ENCODE assay signal across 1 cellular context in the genomic region with DNA sequence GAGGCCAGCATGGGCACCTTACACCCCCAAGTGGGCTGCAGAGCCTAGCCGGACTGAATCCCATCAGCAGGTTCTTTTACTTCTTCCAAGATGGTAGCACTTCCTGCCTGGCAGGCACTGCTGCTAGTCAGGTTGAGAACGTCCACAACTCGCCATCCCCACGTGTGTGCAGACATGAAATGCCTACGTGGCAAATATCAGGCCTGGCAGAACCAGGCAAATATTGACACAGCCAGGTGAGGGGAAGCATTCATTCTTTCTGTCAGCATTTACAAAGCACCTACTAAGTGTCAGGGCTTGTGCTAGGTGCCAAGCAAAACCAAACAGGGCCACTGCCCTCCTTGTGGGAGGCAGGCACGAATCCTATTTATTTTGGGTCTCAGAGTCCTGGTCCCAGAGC.
TF ChIP-seq lines count a peak whose summit lies in the region.

No MANE protein-coding gene starts in this region.

TF ChIP-seq in GM23338, 12 proteins besides CTCF, POLR2A, EP300 and RAD21:
- TF ChIP-seq ZNF462 (CRISPR knock-in tag; IDR thresholded peaks at IDR 0.05) (no peak), EZH2 (IDR thresholded peaks at IDR 0.05; ENCODE audit: low read depth, unreplicated experiment) (no peak), EZH2phosphoT487 (IDR thresholded peaks at IDR 0.05; ENCODE audit: unreplicated experiment) (no peak), ZNF331 (CRISPR knock-in tag; IDR thresholded peaks at IDR 0.05; ENCODE audit: low read depth) (no peak), POLR2AphosphoS5 (IDR thresholded peaks at IDR 0.05; ENCODE audit: low read depth) (no peak), ZNF114 (CRISPR knock-in tag; IDR thresholded peaks at IDR 0.05) (no peak), ETS1 (IDR thresholded peaks at IDR 0.05) (no peak), STAT1 (IDR thresholded peaks at IDR 0.05; ENCODE audit: unreplicated experiment) (no peak)
